9 cellular contexts compared by ENCODE assay signal in the genomic region with DNA sequence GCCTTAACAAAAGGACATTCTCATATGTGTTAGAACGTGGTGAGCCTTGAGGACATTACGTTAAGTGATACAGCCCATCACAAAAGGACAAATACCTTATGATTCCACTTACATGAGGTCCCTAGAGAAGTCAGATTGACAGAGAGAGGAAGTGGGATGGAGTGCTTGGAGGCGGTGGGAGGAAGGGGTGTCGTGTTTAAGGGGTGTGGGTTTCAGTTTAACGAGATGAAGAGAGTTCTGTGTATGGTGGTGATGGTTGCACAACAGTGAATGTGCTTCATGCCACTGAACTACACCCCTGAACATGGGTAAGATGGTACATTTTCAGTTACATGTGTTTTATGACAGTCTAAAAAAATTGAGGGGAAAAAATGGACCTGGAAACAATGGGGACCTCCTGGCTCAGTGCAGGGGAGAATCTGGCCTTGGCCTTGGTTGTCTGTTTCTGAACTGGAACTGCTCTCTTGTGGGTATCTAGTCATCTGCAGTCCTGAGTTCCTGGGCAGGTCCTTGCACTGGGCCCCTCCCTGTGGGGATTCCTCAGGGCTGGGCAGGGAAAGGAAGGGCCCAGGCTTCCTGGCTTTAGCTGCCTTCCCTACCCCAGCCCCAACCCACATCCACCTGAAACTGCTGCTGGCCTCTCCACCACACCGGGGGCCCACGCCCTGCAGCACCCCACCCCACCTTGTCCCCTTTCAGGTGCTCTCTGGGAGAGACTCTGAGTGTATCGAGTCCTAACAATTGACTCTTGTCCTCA. TPM values are rescaled to one million over a fixed set of nuclear protein-coding genes. Genes with fewer than 3 reads are reported as not detected.
DNase-seq lines count a peak whose midpoint lies in the region; ATAC-seq and TF ChIP-seq lines count a peak whose summit lies in the region.
"Had no signal": no experiment of that assay in that cellular context is flagged by ENCODE, and none has a peak within 500 bp of the region (broad histone marks: within the 10 kb centered on the region; RNA-seq: fewer than 3 reads in every experiment).

No MANE protein-coding gene starts in this region.

- H3K4me2 ChIP-seq in mesendoderm (ENCODE audit: low read length): no peak overlapping the region

- no peaks in the 10 kb centered on the region for H3K27me3 ChIP-seq in upper lobe of left lung
- H3K27me3 ChIP-seq in mesendoderm (ENCODE audit: insufficient read depth, low read length, poor library complexity): no peaks in the 10 kb centered on the region

- H3K36me3 ChIP-seq in upper lobe of left lung (peaks cover 2 to 49% (median 26%) of the 10 kb centered on the region in 4 donors), mesendoderm (ENCODE audit: control insufficient read depth, insufficient read depth, low read length) (peaks cover 2% of the 10 kb centered on the region)

- H3K4me1 ChIP-seq in upper lobe of left lung (peaks cover 38 to 75% (median 54%) of the 10 kb centered on the region in 4 donors), mesendoderm (ENCODE audit: control insufficient read depth, low read depth, low read length) (no peaks in the 10 kb centered on the region)

- H3K79me2 ChIP-seq in mesendoderm (ENCODE audit: control insufficient read depth, insufficient read depth, low read length): peaks cover 17% of the 10 kb centered on the region

- peak; percentile 18 to 39 for ATAC-seq in upper lobe of left lung (ENCODE audit: low FRiP score in 2 of 2)

- peak overlapping the region; percentile 90 for H3K27ac Mint-ChIP-seq in activated naive CD4-positive, alpha-beta T cell treated with anti-CD3 and anti-CD28 coated beads for 36 hours
- H3K27ac Mint-ChIP-seq in activated T-helper 1 cell treated with anti-CD3 and anti-CD28 coated beads, Interleukin-12 subunit alpha, Interleukin-12 subunit beta, Interleukin-2, Interleukin-4 antibody, amounts not matched to agents 30 ng/mL and 10 ng/mL and 1 ng/mL, durations not matched to agents 14 hours and 24 hours and 36 hours: peak overlapping the region; percentile 88

- TF ChIP-seq EP300 in upper lobe of left lung (IDR thresholded peaks at IDR 0.05): no peak

- no peak overlapping the region for H3K4me3 Mint-ChIP-seq in activated naive CD4-positive, alpha-beta T cell treated with anti-CD3 and anti-CD28 coated beads for 36 hours
- peak overlapping the region; percentile 41 for H3K4me3 Mint-ChIP-seq in activated T-helper 1 cell treated with anti-CD3 and anti-CD28 coated beads, Interleukin-12 subunit alpha, Interleukin-12 subunit beta, Interleukin-2, Interleukin-4 antibody, amounts not matched to agents 30 ng/mL and 10 ng/mL and 1 ng/mL, durations not matched to agents 14 hours and 24 hours and 36 hours

- CTCF ChIA-PET in activated naive CD4-positive, alpha-beta T cell treated with anti-CD3 and anti-CD28 coated beads for 36 hours (lab: Charles Lee): interaction anchor here (1.0 to 1.6 kb wide), 2 partner anchors 18 to 28 kb away, joined by 3 to 4 read pairs; partner anchors contain the start of genes KYAT1 and LRRC8A

- H3K9me3 ChIP-seq in upper lobe of left lung: no peaks in the 10 kb centered on the region

- no peak overlapping the region for H2BK120ac ChIP-seq in mesendoderm (ENCODE audit: low read depth, low read length)

- H3K4me1 Mint-ChIP-seq in activated naive CD4-positive, alpha-beta T cell treated with anti-CD3 and anti-CD28 coated beads for 36 hours (ENCODE audit: low read depth): peaks cover 85% of the 10 kb centered on the region
- H3K4me1 Mint-ChIP-seq in activated T-helper 1 cell treated with anti-CD3 and anti-CD28 coated beads, Interleukin-12 subunit alpha, Interleukin-12 subunit beta, Interleukin-2, Interleukin-4 antibody, amounts not matched to agents 30 ng/mL and 10 ng/mL and 1 ng/mL, durations not matched to agents 14 hours and 24 hours and 36 hours (ENCODE audit: low read depth): peaks cover 74% of the 10 kb centered on the region

- H4K8ac ChIP-seq in mesendoderm (ENCODE audit: low read depth, low read length): no peak overlapping the region

- no peak overlapping the region for H2BK15ac ChIP-seq in mesendoderm (replicated peaks; ENCODE audit: low read depth)

- intact Hi-C loops in activated naive CD4-positive, alpha-beta T cell treated with anti-CD3 and anti-CD28 coated beads for 36 hours (cut with micrococcal nuclease): no loop called here
- intact Hi-C loops in activated T-helper 1 cell treated with anti-CD3 and anti-CD28 coated beads, Interleukin-12 subunit alpha, Interleukin-12 subunit beta, Interleukin-2, Interleukin-4 antibody, amounts not matched to agents 30 ng/mL and 10 ng/mL and 1 ng/mL, durations not matched to agents 14 hours and 24 hours and 36 hours (cut with micrococcal nuclease): loop anchor here (5.0 kb wide), 3 partner anchors 127 to 347 kb away; partner anchors contain the start of genes DOLPP1, SPTAN1 and ZER1

- H2BK5ac ChIP-seq in mesendoderm (ENCODE audit: low read length): no peak overlapping the region

- no peaks in the 10 kb centered on the region for H3K27me3 Mint-ChIP-seq in activated naive CD4-positive, alpha-beta T cell treated with anti-CD3 and anti-CD28 coated beads for 36 hours (ENCODE audit: low read depth)
- H3K27me3 Mint-ChIP-seq in activated T-helper 1 cell treated with anti-CD3 and anti-CD28 coated beads, Interleukin-12 subunit alpha, Interleukin-12 subunit beta, Interleukin-2, Interleukin-4 antibody, amounts not matched to agents 30 ng/mL and 10 ng/mL and 1 ng/mL, durations not matched to agents 14 hours and 24 hours and 36 hours (ENCODE audit: insufficient read depth): no peaks in the 10 kb centered on the region

- peaks cover 8% of the 10 kb centered on the region for H3K36me3 Mint-ChIP-seq in activated naive CD4-positive, alpha-beta T cell treated with anti-CD3 and anti-CD28 coated beads for 36 hours (ENCODE audit: low read depth)
- H3K36me3 Mint-ChIP-seq in activated T-helper 1 cell treated with anti-CD3 and anti-CD28 coated beads, Interleukin-12 subunit alpha, Interleukin-12 subunit beta, Interleukin-2, Interleukin-4 antibody, amounts not matched to agents 30 ng/mL and 10 ng/mL and 1 ng/mL, durations not matched to agents 14 hours and 24 hours and 36 hours (ENCODE audit: low read depth): peaks cover 24% of the 10 kb centered on the region

- no peak for TF ChIP-seq CTCF in upper lobe of left lung (IDR thresholded peaks at IDR 0.05)

- H3K9ac ChIP-seq in mesendoderm (ENCODE audit: low read length): no peak overlapping the region

- H3K4me3 ChIP-seq in upper lobe of left lung (no peak overlapping the region), mesendoderm (ENCODE audit: low read length) (no peak overlapping the region)

- H3K9me3 Mint-ChIP-seq in activated naive CD4-positive, alpha-beta T cell treated with anti-CD3 and anti-CD28 coated beads for 36 hours: no peaks in the 10 kb centered on the region
- no peaks in the 10 kb centered on the region for H3K9me3 Mint-ChIP-seq in activated T-helper 1 cell treated with anti-CD3 and anti-CD28 coated beads, Interleukin-12 subunit alpha, Interleukin-12 subunit beta, Interleukin-2, Interleukin-4 antibody, amounts not matched to agents 30 ng/mL and 10 ng/mL and 1 ng/mL, durations not matched to agents 14 hours and 24 hours and 36 hours

- peaks cover 8% of the 10 kb centered on the region for H3K79me1 ChIP-seq in mesendoderm (ENCODE audit: low read length)

- 30 to 37% methylated on average over 7 to 8 of the region's 8 CpGs for WGBS in upper lobe of left lung, 2 donors
- WGBS in mesendoderm (ENCODE audit: extremely low coverage, insufficient coverage, low lambda C conversion rate): no CpG with 5 or more reads among the region's 8 CpGs

- H3K18ac ChIP-seq in mesendoderm (ENCODE audit: low read length): no peak overlapping the region

- no peak overlapping the region for H2AK5ac ChIP-seq in mesendoderm (ENCODE audit: low read length)

- H3K4ac ChIP-seq in mesendoderm (ENCODE audit: low read depth, low read length): no peak overlapping the region

- TF ChIP-seq POLR2A in upper lobe of left lung (IDR thresholded peaks at IDR 0.05): no peak

- no peak overlapping the region for H3K23ac ChIP-seq in mesendoderm (ENCODE audit: low read length)

- DNase-seq in activated naive CD4-positive, alpha-beta T cell treated with anti-CD3 and anti-CD28 coated beads for 36 hours: peak; percentile 69
- DNase-seq in activated naive CD4-positive, alpha-beta T cell treated with anti-CD3 and anti-CD28 coated beads, Interleukin-2, amount 50 U/mL, for 16 hours: no peak
- DNase-seq in activated T-helper 1 cell treated with anti-CD3 and anti-CD28 coated beads, Interleukin-12 subunit alpha, Interleukin-12 subunit beta, Interleukin-2, Interleukin-4 antibody, amounts not matched to agents 30 ng/mL and 10 ng/mL and 1 ng/mL, durations not matched to agents 14 hours and 24 hours and 36 hours (ENCODE audit: low spot score): peak; percentile 40
- DNase-seq in kidney tubule cell (ENCODE audit: low spot score): peak; percentile 54
- no peak for DNase-seq in upper lobe of left lung
- no peak for DNase-seq in DMS114 treated with DMSO at 0.1 percent for 48 hours (lab: John Stamatoyannopoulos, UW; ENCODE audit: unreplicated experiment)
- DNase-seq in mesendoderm: no peak
- no peak for DNase-seq in DMS 273 (lab: John Stamatoyannopoulos, UW; ENCODE audit: unreplicated experiment)
- DNase-seq: DND-41 had no signal

- H3K27ac ChIP-seq in upper lobe of left lung (peak overlapping the region; percentile 70 to 90 (median 82)), mesendoderm (ENCODE audit: low read depth, low read length) (no peak overlapping the region)

- H3K56ac ChIP-seq in mesendoderm (ENCODE audit: low read length): no peak overlapping the region

- no peak overlapping the region for H4K5ac ChIP-seq in mesendoderm (ENCODE audit: low read length)

RNA-seq across cellular contexts. Expression of gene LRRC8A, which starts 17.8 kb away (rescaled TPM):
- 10 to 100 TPM; 13.1 to 13.2 TPM for total RNA-seq in activated naive CD4-positive, alpha-beta T cell treated with anti-CD3 and anti-CD28 coated beads for 36 hours
- 30.1 and 32.9 TPM in 2 replicates for total RNA-seq in activated T-helper 1 cell treated with anti-CD3 and anti-CD28 coated beads, Interleukin-12 subunit alpha, Interleukin-12 subunit beta, Interleukin-2, Interleukin-4 antibody, amounts not matched to agents 30 ng/mL and 10 ng/mL and 1 ng/mL, durations not matched to agents 14 hours and 24 hours and 36 hours
- 100 to 1,000 TPM in 2 of 6 donors, 10 to 100 TPM in 4; 49.0 to 132 (median 67.0) TPM for total RNA-seq in upper lobe of left lung
- polyA plus RNA-seq in mesendoderm (2013, experiment 1 of 2): 52.4 TPM
- polyA plus RNA-seq in mesendoderm (2013, experiment 2 of 2): 53.7 TPM

RNA-seq across cellular contexts. Expression of gene KYAT1, which starts 18.0 kb away (rescaled TPM):
- 10 to 100 TPM; 29.6 to 33.6 TPM for total RNA-seq in activated naive CD4-positive, alpha-beta T cell treated with anti-CD3 and anti-CD28 coated beads for 36 hours
- total RNA-seq in activated T-helper 1 cell treated with anti-CD3 and anti-CD28 coated beads, Interleukin-12 subunit alpha, Interleukin-12 subunit beta, Interleukin-2, Interleukin-4 antibody, amounts not matched to agents 30 ng/mL and 10 ng/mL and 1 ng/mL, durations not matched to agents 14 hours and 24 hours and 36 hours: 10.6 and 12.2 TPM in 2 replicates
- 10 to 100 TPM in 1 of 6 donors, 1 to 10 TPM in 5; 3.9 to 10.5 (median 5.4) TPM for total RNA-seq in upper lobe of left lung
- polyA plus RNA-seq in mesendoderm (2013, experiment 1 of 2): 4.8 TPM
- polyA plus RNA-seq in mesendoderm (2013, experiment 2 of 2): 5.4 TPM

RNA-seq across cellular contexts. Expression of gene PHYHD1, which starts 21.0 kb away (rescaled TPM):
- under 1 TPM; 0.44 to 0.50 TPM for total RNA-seq in activated naive CD4-positive, alpha-beta T cell treated with anti-CD3 and anti-CD28 coated beads for 36 hours
- 0.34 and 1.0 TPM in 2 replicates for total RNA-seq in activated T-helper 1 cell treated with anti-CD3 and anti-CD28 coated beads, Interleukin-12 subunit alpha, Interleukin-12 subunit beta, Interleukin-2, Interleukin-4 antibody, amounts not matched to agents 30 ng/mL and 10 ng/mL and 1 ng/mL, durations not matched to agents 14 hours and 24 hours and 36 hours
- 100 to 1,000 TPM in 1 of 6 donors, 10 to 100 TPM in 5; 27.6 to 286 (median 57.7) TPM for total RNA-seq in upper lobe of left lung
- polyA plus RNA-seq in mesendoderm (2013, experiment 1 of 2): 9.4 TPM
- polyA plus RNA-seq in mesendoderm (2013, experiment 2 of 2): 8.5 TPM

RNA-seq across cellular contexts. Expression of gene DOLK, which starts 47.7 kb away (rescaled TPM):
- 1 to 10 TPM; 2.5 to 2.7 TPM for total RNA-seq in activated naive CD4-positive, alpha-beta T cell treated with anti-CD3 and anti-CD28 coated beads for 36 hours
- total RNA-seq in activated T-helper 1 cell treated with anti-CD3 and anti-CD28 coated beads, Interleukin-12 subunit alpha, Interleukin-12 subunit beta, Interleukin-2, Interleukin-4 antibody, amounts not matched to agents 30 ng/mL and 10 ng/mL and 1 ng/mL, durations not matched to agents 14 hours and 24 hours and 36 hours: 17.7 and 18.1 TPM in 2 replicates
- total RNA-seq in upper lobe of left lung: 10 to 100 TPM in 5 of 6 donors, 1 to 10 TPM in 1; 5.7 to 24.5 (median 12.3) TPM
- 17.4 TPM for polyA plus RNA-seq in mesendoderm (2013, experiment 1 of 2)
- polyA plus RNA-seq in mesendoderm (2013, experiment 2 of 2): 17.8 TPM

RNA-seq across cellular contexts. Expression of gene NUP188, which starts 47.8 kb away (rescaled TPM):
- total RNA-seq in activated naive CD4-positive, alpha-beta T cell treated with anti-CD3 and anti-CD28 coated beads for 36 hours: 100 to 1,000 TPM; 101 to 112 TPM
- 154 and 158 TPM in 2 replicates for total RNA-seq in activated T-helper 1 cell treated with anti-CD3 and anti-CD28 coated beads, Interleukin-12 subunit alpha, Interleukin-12 subunit beta, Interleukin-2, Interleukin-4 antibody, amounts not matched to agents 30 ng/mL and 10 ng/mL and 1 ng/mL, durations not matched to agents 14 hours and 24 hours and 36 hours
- 100 to 1,000 TPM in 1 of 6 donors, 10 to 100 TPM in 5; 30.4 to 225 (median 50.1) TPM for total RNA-seq in upper lobe of left lung
- polyA plus RNA-seq in mesendoderm (2013, experiment 1 of 2): 41.8 TPM
- polyA plus RNA-seq in mesendoderm (2013, experiment 2 of 2): 41.3 TPM

Comparison
In these comparisons a context has a peak if more than half of its experiments do, and no peak if none do; other contexts are left out.
1. DNase-seq: peak in activated naive CD4-positive, alpha-beta T cell treated with anti-CD3 and anti-CD28 coated beads for 36 hours (single experiment), activated T-helper 1 cell treated with anti-CD3 and anti-CD28 coated beads, Interleukin-12 subunit alpha, Interleukin-12 subunit beta, Interleukin-2, Interleukin-4 antibody, amounts not matched to agents 30 ng/mL and 10 ng/mL and 1 ng/mL, durations not matched to agents 14 hours and 24 hours and 36 hours (single experiment) and kidney tubule cell (single experiment); none in activated naive CD4-positive, alpha-beta T cell treated with anti-CD3 and anti-CD28 coated beads, Interleukin-2, amount 50 U/mL, for 16 hours (single experiment), upper lobe of left lung (0 of 2), DMS114 treated with DMSO at 0.1 percent for 48 hours (single experiment), mesendoderm (single experiment) and DMS 273 (single experiment).
2. RNA of gene PHYHD1, which starts 21.0 kb away (total RNA-seq): 27.6 to 286 TPM in upper lobe of left lung; 0.34 to 1.0 TPM in activated T-helper 1 cell treated with anti-CD3 and anti-CD28 coated beads, Interleukin-12 subunit alpha, Interleukin-12 subunit beta, Interleukin-2, Interleukin-4 antibody, amounts not matched to agents 30 ng/mL and 10 ng/mL and 1 ng/mL, durations not matched to agents 14 hours and 24 hours and 36 hours and 0.44 to 0.50 TPM in activated naive CD4-positive, alpha-beta T cell treated with anti-CD3 and anti-CD28 coated beads for 36 hours; every median in the first group is over 10 times any median in the second.